In the genomic region with DNA sequence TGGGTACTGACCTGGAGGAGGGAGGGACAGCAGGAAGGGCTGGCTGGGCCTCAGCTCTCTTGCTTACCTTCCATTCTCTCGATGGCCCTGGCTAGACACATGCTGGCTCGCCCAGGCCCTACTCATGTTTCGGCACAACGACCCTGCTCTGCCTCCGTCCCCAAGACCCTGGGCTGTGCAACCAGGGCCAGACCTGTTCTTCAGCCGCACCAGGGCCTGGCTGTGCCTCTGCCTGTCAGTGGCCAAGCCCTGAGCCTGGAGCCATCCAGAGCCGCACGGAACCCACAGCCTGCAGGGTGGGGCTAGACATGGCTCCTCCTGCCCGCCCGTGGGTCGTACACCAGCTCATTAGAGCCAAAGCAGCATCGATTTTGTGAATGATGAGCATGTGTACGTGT, we compare ENCODE assay signal across 1 cellular context.
TF ChIP-seq lines count a peak whose summit lies in the region.

No MANE protein-coding gene starts in this region.

TF ChIP-seq in K562, 482 proteins besides CTCF, POLR2A, EP300 and RAD21 (continued from another document and continues in another):
- 0 out of 2 replicates have a peak, but pooled peaks have one; percentile 48 for TF ChIP-seq MAX (CRISPR knock-in tag; IDR thresholded peaks at IDR 0.05)
- no peak for TF ChIP-seq KDM2B (CRISPR knock-in tag; IDR thresholded peaks at IDR 0.05)
- no peak for TF ChIP-seq NFIX (CRISPR knock-in tag; IDR thresholded peaks at IDR 0.05; ENCODE audit: low read depth)
- peak; percentile 92 for TF ChIP-seq IRF2 (CRISPR knock-in tag; IDR thresholded peaks at IDR 0.05)
- TF ChIP-seq, protein P1, sequence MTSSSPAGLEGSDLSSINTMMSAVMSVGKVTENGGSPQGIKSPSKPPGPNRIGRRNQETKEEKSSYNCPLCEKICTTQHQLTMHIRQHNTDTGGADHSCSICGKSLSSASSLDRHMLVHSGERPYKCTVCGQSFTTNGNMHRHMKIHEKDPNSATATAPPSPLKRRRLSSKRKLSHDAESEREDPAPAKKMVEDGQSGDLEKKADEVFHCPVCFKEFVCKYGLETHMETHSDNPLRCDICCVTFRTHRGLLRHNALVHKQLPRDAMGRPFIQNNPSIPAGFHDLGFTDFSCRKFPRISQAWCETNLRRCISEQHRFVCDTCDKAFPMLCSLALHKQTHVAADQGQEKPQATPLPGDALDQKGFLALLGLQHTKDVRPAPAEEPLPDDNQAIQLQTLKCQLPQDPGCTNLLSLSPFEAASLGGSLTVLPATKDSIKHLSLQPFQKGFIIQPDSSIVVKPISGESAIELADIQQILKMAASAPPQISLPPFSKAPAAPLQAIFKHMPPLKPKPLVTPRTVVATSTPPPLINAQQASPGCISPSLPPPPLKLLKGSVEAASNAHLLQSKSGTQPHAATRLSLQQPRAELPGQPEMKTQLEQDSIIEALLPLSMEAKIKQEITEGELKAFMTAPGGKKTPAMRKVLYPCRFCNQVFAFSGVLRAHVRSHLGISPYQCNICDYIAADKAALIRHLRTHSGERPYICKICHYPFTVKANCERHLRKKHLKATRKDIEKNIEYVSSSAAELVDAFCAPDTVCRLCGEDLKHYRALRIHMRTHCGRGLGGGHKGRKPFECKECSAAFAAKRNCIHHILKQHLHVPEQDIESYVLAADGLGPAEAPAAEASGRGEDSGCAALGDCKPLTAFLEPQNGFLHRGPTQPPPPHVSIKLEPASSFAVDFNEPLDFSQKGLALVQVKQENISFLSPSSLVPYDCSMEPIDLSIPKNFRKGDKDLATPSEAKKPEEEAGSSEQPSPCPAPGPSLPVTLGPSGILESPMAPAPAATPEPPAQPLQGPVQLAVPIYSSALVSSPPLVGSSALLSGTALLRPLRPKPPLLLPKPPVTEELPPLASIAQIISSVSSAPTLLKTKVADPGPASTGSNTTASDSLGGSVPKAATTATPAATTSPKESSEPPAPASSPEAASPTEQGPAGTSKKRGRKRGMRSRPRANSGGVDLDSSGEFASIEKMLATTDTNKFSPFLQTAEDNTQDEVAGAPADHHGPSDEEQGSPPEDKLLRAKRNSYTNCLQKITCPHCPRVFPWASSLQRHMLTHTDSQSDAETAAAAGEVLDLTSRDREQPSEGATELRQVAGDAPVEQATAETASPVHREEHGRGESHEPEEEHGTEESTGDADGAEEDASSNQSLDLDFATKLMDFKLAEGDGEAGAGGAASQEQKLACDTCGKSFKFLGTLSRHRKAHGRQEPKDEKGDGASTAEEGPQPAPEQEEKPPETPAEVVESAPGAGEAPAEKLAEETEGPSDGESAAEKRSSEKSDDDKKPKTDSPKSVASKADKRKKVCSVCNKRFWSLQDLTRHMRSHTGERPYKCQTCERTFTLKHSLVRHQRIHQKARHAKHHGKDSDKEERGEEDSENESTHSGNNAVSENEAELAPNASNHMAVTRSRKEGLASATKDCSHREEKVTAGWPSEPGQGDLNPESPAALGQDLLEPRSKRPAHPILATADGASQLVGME (CRISPR knock-in tag; IDR thresholded peaks at IDR 0.05): 0 out of 2 replicates have a peak, but pooled peaks have one; percentile 48
- TF ChIP-seq ZNF584 (CRISPR knock-in tag; IDR thresholded peaks at IDR 0.05; ENCODE audit: low read depth): no peak
- no peak for TF ChIP-seq FOXJ2 (tag; IDR thresholded peaks at IDR 0.05)
- no peak for TF ChIP-seq CLOCK (CRISPR knock-in tag; IDR thresholded peaks at IDR 0.05; ENCODE audit: borderline replicate concordance)
- no peak for TF ChIP-seq ATF2 (CRISPR knock-in tag; IDR thresholded peaks at IDR 0.05)
- peak in 1 of 3 experiments; percentile 21 for TF ChIP-seq YY1 (IDR thresholded peaks at IDR 0.05; ENCODE audit: borderline replicate concordance in 1 of 3, control insufficient read depth in 1 of 3, extremely low read depth in 1 of 3, insufficient read depth in 3 of 3, insufficient read length in 1 of 3, insufficient replicate concordance in 2 of 3, low read depth in 1 of 3, low read length in 2 of 3)
- TF ChIP-seq CHD1 (IDR thresholded peaks at IDR 0.05; ENCODE audit: low read length): peak; percentile 52
- TF ChIP-seq ZNF444 (CRISPR knock-in tag; IDR thresholded peaks at IDR 0.05): no peak
- TF ChIP-seq ZNF184 (CRISPR knock-in tag; IDR thresholded peaks at IDR 0.05): no peak; the same call in 1 of the 2 replicates
- 0 out of 2 replicates have a peak, but pooled peaks have one; percentile 27 for TF ChIP-seq HDAC6 (IDR thresholded peaks at IDR 0.05; ENCODE audit: low read depth, low read length)
- peak; percentile 30; the same call in 1 of the 2 replicates for TF ChIP-seq ZSCAN29 (IDR thresholded peaks at IDR 0.05)
- peak; percentile 71; the same call in 1 of the 2 replicates for TF ChIP-seq MCM3 (IDR thresholded peaks at IDR 0.05)
- no peak for TF ChIP-seq CHD4 (IDR thresholded peaks at IDR 0.05; ENCODE audit: insufficient read depth, insufficient replicate concordance, low read depth, low read length, poor library complexity, severe bottlenecking)
- 0 out of 2 replicates have a peak, but pooled peaks have one; percentile 33 for TF ChIP-seq THAP12 (CRISPR knock-in tag; IDR thresholded peaks at IDR 0.05)
- no peak for TF ChIP-seq ELK3 (CRISPR knock-in tag; IDR thresholded peaks at IDR 0.05)
- no peak for TF ChIP-seq ZNF655 (CRISPR knock-in tag; IDR thresholded peaks at IDR 0.05)
- peak; percentile 13; the same call in 1 of the 2 replicates for TF ChIP-seq USF2 (CRISPR knock-in tag; IDR thresholded peaks at IDR 0.05)
- peak; percentile 44 for TF ChIP-seq HMGN3 (IDR thresholded peaks at IDR 0.05; ENCODE audit: borderline replicate concordance, extremely low read depth, insufficient read length, low read depth, low read length)
- TF ChIP-seq PML (IDR thresholded peaks at IDR 0.05; ENCODE audit: low read length): no peak
- TF ChIP-seq, protein P2, sequence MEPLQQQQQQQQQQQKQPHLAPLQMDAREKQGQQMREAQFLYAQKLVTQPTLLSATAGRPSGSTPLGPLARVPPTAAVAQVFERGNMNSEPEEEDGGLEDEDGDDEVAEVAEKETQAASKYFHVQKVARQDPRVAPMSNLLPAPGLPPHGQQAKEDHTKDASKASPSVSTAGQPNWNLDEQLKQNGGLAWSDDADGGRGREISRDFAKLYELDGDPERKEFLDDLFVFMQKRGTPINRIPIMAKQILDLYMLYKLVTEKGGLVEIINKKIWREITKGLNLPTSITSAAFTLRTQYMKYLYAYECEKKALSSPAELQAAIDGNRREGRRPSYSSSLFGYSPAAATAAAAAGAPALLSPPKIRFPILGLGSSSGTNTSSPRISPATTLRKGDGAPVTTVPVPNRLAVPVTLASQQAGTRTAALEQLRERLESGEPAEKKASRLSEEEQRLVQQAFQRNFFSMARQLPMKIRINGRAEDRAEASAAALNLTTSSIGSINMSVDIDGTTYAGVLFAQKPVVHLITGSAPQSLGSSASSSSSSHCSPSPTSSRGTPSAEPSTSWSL (CRISPR knock-in tag; IDR thresholded peaks at IDR 0.05; ENCODE audit: borderline replicate concordance): 0 out of 2 replicates have a peak, but pooled peaks have one; percentile 44
- TF ChIP-seq TOE1 (IDR thresholded peaks at IDR 0.05; ENCODE audit: borderline replicate concordance): no peak
- TF ChIP-seq TOE1 (CRISPR knock-in tag; IDR thresholded peaks at IDR 0.05; ENCODE audit: borderline replicate concordance, low read depth): no peak
- no peak for TF ChIP-seq CBFA2T3 (IDR thresholded peaks at IDR 0.05)
- no peak for TF ChIP-seq BRCA1 (IDR thresholded peaks at IDR 0.05)
- TF ChIP-seq BRCA1 (CRISPR knock-in tag; IDR thresholded peaks at IDR 0.05): peak; percentile 93; the same call in 1 of the 2 replicates
- no peak for TF ChIP-seq YBX1 (IDR thresholded peaks at IDR 0.05)
- 0 out of 2 replicates have a peak, but pooled peaks have one; percentile 57 for TF ChIP-seq ZNF124 (CRISPR knock-in tag; IDR thresholded peaks at IDR 0.05)
- no peak for TF ChIP-seq TEAD4 (IDR thresholded peaks at IDR 0.05; ENCODE audit: low read length)
- peak; percentile 44; the same call in 1 of the 2 replicates for TF ChIP-seq TEAD4 (CRISPR knock-in tag; IDR thresholded peaks at IDR 0.05; ENCODE audit: borderline replicate concordance)
- 0 out of 2 replicates have a peak, but pooled peaks have one; percentile 51 for TF ChIP-seq STAG1 (CRISPR knock-in tag; IDR thresholded peaks at IDR 0.05; ENCODE audit: borderline replicate concordance)
- 0 out of 2 replicates have a peak, but pooled peaks have one; percentile 21 for TF ChIP-seq HIVEP1 (CRISPR knock-in tag; IDR thresholded peaks at IDR 0.05)
